In genomic region chr2:42342061-42342794, GRCh38 we compare ENCODE assay signal across 1 cellular context.
TF ChIP-seq lines count a peak whose summit lies in the region.

No MANE protein-coding gene starts in this region.

TF ChIP-seq in WTC11, 78 proteins besides CTCF, POLR2A, EP300 and RAD21 (continued from another document):
- TF ChIP-seq AFF4 (CRISPR knock-in tag; IDR thresholded peaks at IDR 0.05; ENCODE audit: borderline replicate concordance) (no peak), SMAD3 (CRISPR knock-in tag; IDR thresholded peaks at IDR 0.05; ENCODE audit: borderline replicate concordance) (no peak)
- TF ChIP-seq, protein P1, sequence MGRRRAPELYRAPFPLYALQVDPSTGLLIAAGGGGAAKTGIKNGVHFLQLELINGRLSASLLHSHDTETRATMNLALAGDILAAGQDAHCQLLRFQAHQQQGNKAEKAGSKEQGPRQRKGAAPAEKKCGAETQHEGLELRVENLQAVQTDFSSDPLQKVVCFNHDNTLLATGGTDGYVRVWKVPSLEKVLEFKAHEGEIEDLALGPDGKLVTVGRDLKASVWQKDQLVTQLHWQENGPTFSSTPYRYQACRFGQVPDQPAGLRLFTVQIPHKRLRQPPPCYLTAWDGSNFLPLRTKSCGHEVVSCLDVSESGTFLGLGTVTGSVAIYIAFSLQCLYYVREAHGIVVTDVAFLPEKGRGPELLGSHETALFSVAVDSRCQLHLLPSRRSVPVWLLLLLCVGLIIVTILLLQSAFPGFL (CRISPR knock-in tag; IDR thresholded peaks at IDR 0.05; ENCODE audit: borderline replicate concordance) = no peak
